In the genomic region with DNA sequence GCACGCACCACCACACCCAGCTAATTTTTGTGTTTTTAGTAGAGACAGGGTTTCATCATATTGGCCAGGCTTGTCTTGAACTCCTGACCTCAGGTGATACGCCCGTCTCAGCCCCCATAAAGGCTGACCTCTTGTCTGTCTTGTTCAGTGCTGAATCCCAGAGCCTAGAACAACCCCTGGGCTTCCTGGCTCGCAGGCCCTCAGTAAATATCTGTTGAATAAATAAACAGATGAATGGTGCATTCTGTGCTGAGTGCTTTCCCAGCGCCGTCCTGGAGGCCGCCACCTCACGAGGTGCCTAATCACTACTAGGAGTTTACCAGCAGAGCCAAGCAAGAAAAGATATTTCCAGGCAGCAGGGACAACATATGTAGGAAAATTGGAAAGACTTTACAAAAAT, we compare ENCODE assay signal across 16 cellular contexts.
"Had no signal": no experiment of that assay in that cellular context is flagged by ENCODE, and none has a peak within 500 bp of the region (broad histone marks: within the 10 kb centered on the region; RNA-seq: fewer than 3 reads in every experiment).

No MANE protein-coding gene starts in this region.

- H3K9me3 ChIP-seq: gastrocnemius medialis, neutrophil, suprapubic skin, upper lobe of right lung had no signal

- H3K27ac Mint-ChIP-seq: activated T-helper 17 cell treated with anti-CD3 and anti-CD28 coated beads, Interleukin-2, amount 50 U/mL, for 72 hours; naive thymus-derived CD8-positive, alpha-beta T cell; stimulated activated naive CD8-positive, alpha-beta T cell treated with anti-CD3 and anti-CD28 coated beads, Interleukin-15, Interleukin-2, amounts not matched to agents 100 ng/mL and 50 ng/mL, for 24 hours had no signal

- ATAC-seq: activated T-helper 17 cell treated with anti-CD3 and anti-CD28 coated beads, Interleukin-2, amount 50 U/mL, for 72 hours; gastrocnemius medialis; left colon; naive thymus-derived CD8-positive, alpha-beta T cell had no signal

- H3K4me1 ChIP-seq: parathyroid adenoma, upper lobe of right lung had no signal

- H3K4me3 ChIP-seq: gastrocnemius medialis, suprapubic skin, upper lobe of right lung had no signal

- H3K27ac ChIP-seq: gastrocnemius medialis, neutrophil, parathyroid adenoma, suprapubic skin, upper lobe of right lung had no signal

- H3K36me3 ChIP-seq: gastrocnemius medialis, neutrophil, suprapubic skin, upper lobe of right lung had no signal

- H3K36me3 Mint-ChIP-seq: naive thymus-derived CD8-positive, alpha-beta T cell had no signal

- H3K9me3 Mint-ChIP-seq: activated T-helper 17 cell treated with anti-CD3 and anti-CD28 coated beads, Interleukin-2, amount 50 U/mL, for 72 hours; naive thymus-derived CD8-positive, alpha-beta T cell; stimulated activated naive CD8-positive, alpha-beta T cell treated with anti-CD3 and anti-CD28 coated beads, Interleukin-15, Interleukin-2, amounts not matched to agents 100 ng/mL and 50 ng/mL, for 24 hours had no signal

- H3K27me3 ChIP-seq: gastrocnemius medialis, neutrophil, suprapubic skin, upper lobe of right lung had no signal

- H3K4me1 Mint-ChIP-seq: activated T-helper 17 cell treated with anti-CD3 and anti-CD28 coated beads, Interleukin-2, amount 50 U/mL, for 72 hours; naive thymus-derived CD8-positive, alpha-beta T cell had no signal

- H3K4me3 Mint-ChIP-seq: activated T-helper 17 cell treated with anti-CD3 and anti-CD28 coated beads, Interleukin-2, amount 50 U/mL, for 72 hours; naive thymus-derived CD8-positive, alpha-beta T cell; stimulated activated naive CD8-positive, alpha-beta T cell treated with anti-CD3 and anti-CD28 coated beads, Interleukin-15, Interleukin-2, amounts not matched to agents 100 ng/mL and 50 ng/mL, for 24 hours had no signal

- DNase-seq: activated CD4-positive, alpha-beta T cell treated with anti-CD3 and anti-CD28 coated beads for 1 hour; activated CD4-positive, alpha-beta T cell treated with anti-CD3 and anti-CD28 coated beads, Interleukin-2, amount 50 U/mL, for 4 hours; activated naive CD4-positive, alpha-beta T cell treated with anti-CD3 and anti-CD28 coated beads, Interleukin-2, amount 50 U/mL, for 16 hours; gastrocnemius medialis; left colon; naive thymus-derived CD8-positive, alpha-beta T cell; stimulated activated CD4-positive, alpha-beta T cell treated with anti-CD3 and anti-CD28 coated beads, Interleukin-4, amount 100 ng/mL, for 4 hours; stimulated activated CD8-positive, alpha-beta memory T cell treated with anti-CD3 and anti-CD28 coated beads, Interleukin-4, amount 100 ng/mL, for 48 hours; T-helper 1 cell; T1000; upper lobe of right lung had no signal

- H3K27me3 Mint-ChIP-seq: activated T-helper 17 cell treated with anti-CD3 and anti-CD28 coated beads, Interleukin-2, amount 50 U/mL, for 72 hours had no signal
